In the genomic region with DNA sequence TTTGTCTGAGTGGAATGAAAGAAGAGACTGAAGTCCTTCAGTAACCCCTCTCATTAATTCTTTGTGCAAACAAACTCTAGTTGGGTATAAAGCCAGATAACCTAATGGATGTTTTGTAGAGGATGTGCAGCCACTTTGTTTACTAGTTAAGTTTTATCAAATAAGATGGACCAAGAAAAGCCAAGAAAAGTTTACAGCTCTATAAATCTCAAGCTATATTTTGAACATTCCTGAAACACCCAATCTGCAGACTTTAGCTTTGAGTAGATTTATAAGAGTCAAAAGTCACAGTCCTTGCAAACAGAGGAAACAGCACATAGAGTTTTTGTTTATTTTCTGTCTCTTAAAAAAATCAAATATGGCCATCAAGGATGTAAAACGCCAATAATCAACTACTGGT, we compare ENCODE assay signal across 19 cellular contexts.
"Had no signal": no experiment of that assay in that cellular context is flagged by ENCODE, and none has a peak within 500 bp of the region (broad histone marks: within the 10 kb centered on the region; RNA-seq: fewer than 3 reads in every experiment).

No MANE protein-coding gene starts in this region.

- H3K4me1 Mint-ChIP-seq: activated CD4-positive, alpha-beta T cell treated with anti-CD3 and anti-CD28 coated beads for 36 hours; activated naive CD8-positive, alpha-beta T cell treated with anti-CD3 and anti-CD28 coated beads for 36 hours; natural killer cell had no signal

- ATAC-seq: activated CD4-positive, alpha-beta T cell treated with anti-CD3 and anti-CD28 coated beads for 36 hours; left colon; natural killer cell had no signal

- H3K27me3 Mint-ChIP-seq: activated CD4-positive, alpha-beta T cell treated with anti-CD3 and anti-CD28 coated beads for 36 hours had no signal

- H3K36me3 ChIP-seq: esophagus muscularis mucosa, stomach had no signal

- H3K4me3 ChIP-seq: esophagus muscularis mucosa, lung, skin epidermis, stomach, testis had no signal

- H3K4me1 ChIP-seq: esophagus muscularis mucosa, stomach, testis had no signal

- H3K36me3 Mint-ChIP-seq: activated naive CD8-positive, alpha-beta T cell treated with anti-CD3 and anti-CD28 coated beads for 36 hours; natural killer cell; type B pancreatic cell had no signal

- H3K27ac Mint-ChIP-seq: activated CD4-positive, alpha-beta T cell treated with anti-CD3 and anti-CD28 coated beads for 36 hours; activated naive CD8-positive, alpha-beta T cell treated with anti-CD3 and anti-CD28 coated beads for 36 hours; natural killer cell; type B pancreatic cell had no signal

- H3K9me3 ChIP-seq: testis had no signal

- DNase-seq: activated CD4-positive, alpha-beta T cell treated with anti-CD3 and anti-CD28 coated beads for 36 hours; activated CD4-positive, alpha-beta T cell treated with anti-CD3 and anti-CD28 coated beads, Interleukin-2, amount 50 U/mL, for 48 hours; activated gamma-delta T cell treated with Interleukin-2 at 50 U/mL for 16 hours; activated naive CD8-positive, alpha-beta T cell treated with anti-CD3 and anti-CD28 coated beads for 36 hours; amniotic stem cell; effector CD4-positive, alpha-beta T cell; hippocampal formation; left colon; natural killer cell; occipital lobe; stimulated activated CD4-positive, alpha-beta T cell treated with anti-CD3 and anti-CD28 coated beads, Interleukin-15, amount 100 ng/mL, for 24 hours; stimulated activated CD4-positive, alpha-beta T cell treated with anti-CD3 and anti-CD28 coated beads, Interleukin-4, amount 100 ng/mL, for 1 hour; stomach; T-helper 2 cell; testis had no signal

- H3K27me3 ChIP-seq: esophagus muscularis mucosa, stomach, testis had no signal

- H3K4me3 Mint-ChIP-seq: activated CD4-positive, alpha-beta T cell treated with anti-CD3 and anti-CD28 coated beads for 36 hours; activated naive CD8-positive, alpha-beta T cell treated with anti-CD3 and anti-CD28 coated beads for 36 hours; natural killer cell; type B pancreatic cell had no signal

- H3K9me3 Mint-ChIP-seq: activated naive CD8-positive, alpha-beta T cell treated with anti-CD3 and anti-CD28 coated beads for 36 hours; type B pancreatic cell had no signal
